Comparison of ENCODE assay signal across 8 cellular contexts in the genomic region with DNA sequence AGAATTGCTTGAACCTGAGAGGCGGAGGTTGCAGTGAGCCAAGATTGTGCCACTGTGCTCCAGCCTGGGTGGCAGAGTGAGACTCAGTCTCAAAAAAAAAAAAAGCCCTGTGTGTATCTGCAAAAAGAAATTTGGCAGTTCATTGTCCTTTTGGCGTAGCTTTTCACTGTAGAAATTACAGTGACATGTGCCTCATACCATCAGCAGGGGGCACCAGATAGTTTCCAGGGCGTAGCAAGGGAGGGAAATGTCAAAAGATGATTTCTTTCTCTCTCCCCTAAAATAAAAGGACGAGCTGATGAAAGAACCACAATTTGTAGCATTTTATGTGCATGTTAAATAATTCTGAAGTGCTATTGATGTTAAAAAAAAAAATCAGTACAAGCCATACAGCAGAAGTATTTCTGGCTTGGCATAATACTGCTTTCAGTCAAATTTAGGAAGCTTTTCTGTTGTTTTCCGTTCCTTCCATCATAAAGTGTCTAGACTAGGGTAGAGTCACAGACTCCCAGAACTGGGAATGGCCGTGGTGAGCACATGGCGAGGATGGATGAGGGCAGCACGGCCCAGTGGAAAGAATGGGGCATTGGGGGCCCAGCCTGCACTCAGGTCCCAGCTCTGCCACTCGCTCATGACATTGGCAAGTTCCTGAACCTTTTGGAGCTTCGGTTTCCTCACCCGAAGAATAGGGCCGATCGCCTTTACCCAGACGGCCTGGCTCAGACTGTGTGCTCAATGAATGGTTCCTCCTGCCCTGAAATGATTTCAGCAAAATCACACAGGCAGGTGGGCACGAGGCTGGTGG. TPM values are rescaled to one million over a fixed set of nuclear protein-coding genes. Genes with fewer than 3 reads are reported as not detected.
DNase-seq lines count a peak whose midpoint lies in the region; ATAC-seq, FAIRE-seq and TF ChIP-seq lines count a peak whose summit lies in the region.

No MANE protein-coding gene starts in this region.

- peak overlapping the region; percentile 13 for H3K27ac ChIP-seq in osteoblast (ENCODE audit: low read depth, low read length)

- H3K4me1 ChIP-seq in osteoblast (ENCODE audit: insufficient read depth, low read length), result peaks cover 23% of the 10 kb centered on the region

- no peak overlapping the region for H3K4me3 ChIP-seq in BJ (ENCODE audit: low read depth, low read length)
- no peak overlapping the region for H3K4me3 ChIP-seq in osteoblast (ENCODE audit: insufficient read depth, low read length)

- DNase-seq in BJ (ENCODE audit: low read depth) (peak; percentile 9), H54 (ENCODE audit: insufficient read length, low spot score) (peak; percentile 41), NOMO-1 treated with dmso at 0.1 percent for 144 hours (lab: John Stamatoyannopoulos, UW; ENCODE audit: unreplicated experiment) (peak; percentile 34), activated T-cell treated with anti-CD3 and anti-CD28 coated beads for 1 hour (ENCODE audit: low read depth) (peak; percentile 59), fibroblast of gingiva (ENCODE audit: low read depth) (peak; percentile 59), osteoblast (ENCODE audit: insufficient read length, low spot score, missing footprints) (peak; percentile 91)

- no peaks in the 10 kb centered on the region for H4K20me1 ChIP-seq in osteoblast (ENCODE audit: insufficient read depth, low read length)

- no peak overlapping the region for H2AFZ ChIP-seq in osteoblast (ENCODE audit: low read length)

- POLR2A ChIA-PET in BJ (lab: Charles Lee), result no interaction called here

- peak overlapping the region; percentile 97 for H3K4me2 ChIP-seq in osteoblast (ENCODE audit: insufficient read depth, low read length)

- FAIRE-seq in H54 (lab: Jason Lieb, UNC), result no peak

- no peak for TF ChIP-seq POLR2A in H54 (IDR thresholded peaks at IDR 0.05; ENCODE audit: low read depth, low read length)

- TF ChIP-seq CTCF in BJ (IDR thresholded peaks at IDR 0.05; ENCODE audit: insufficient read depth, low read depth, low read length), result peak; percentile 84
- peak; percentile 87 for TF ChIP-seq CTCF in osteoblast (IDR thresholded peaks at IDR 0.05; ENCODE audit: extremely low read depth, low read depth, low read length)

- H3K36me3 ChIP-seq in BJ (ENCODE audit: control insufficient read depth, insufficient read depth, low read length), result no peaks in the 10 kb centered on the region
- peaks cover 10% of the 10 kb centered on the region for H3K36me3 ChIP-seq in osteoblast (ENCODE audit: insufficient read depth, low read length)

- ATAC-seq in GM19351 (IDR thresholded peaks at IDR 0.05; ENCODE audit: unreplicated experiment) (no peak), GM21619 (IDR thresholded peaks at IDR 0.05; ENCODE audit: unreplicated experiment) (no peak)

- no peaks in the 10 kb centered on the region for H3K9me3 ChIP-seq in osteoblast (ENCODE audit: low read depth, low read length)

- H3K27me3 ChIP-seq in BJ (ENCODE audit: control insufficient read depth, insufficient read depth, low read length) (no peaks in the 10 kb centered on the region), osteoblast (ENCODE audit: insufficient read depth, low read length) (no peaks in the 10 kb centered on the region)

- H3K79me2 ChIP-seq in osteoblast (ENCODE audit: insufficient read depth, low read length), result peaks cover 10% of the 10 kb centered on the region

- CTCF ChIA-PET in BJ (lab: Yijun Ruan, JAX), result interaction anchor here (0.6 to 3.3 kb wide), 29 partner anchors 10 to 585 kb away, joined by 3 to 230 read pairs (median 3); partner anchors contain the start of gene TIMM22

RNA-seq across cellular contexts. Expression of gene RFLNB, which starts 33.3 kb away (rescaled TPM):
- 23.5 and 24.9 TPM in 2 replicates for polyA plus RNA-seq in BJ (2011; rRNA removed)
- polyA minus RNA-seq in BJ (2011; rRNA and poly(A)+ RNA removed), result 26.2 and 38.6 TPM in 2 replicates
- 19.5 and 24.2 TPM in 2 replicates for total RNA-seq in osteoblast

RNA-seq across cellular contexts. Expression of gene RPH3AL, which starts 59.8 kb away (rescaled TPM):
- 2.8 and 4.0 TPM in 2 replicates for polyA plus RNA-seq in BJ (2011; rRNA removed)
- polyA minus RNA-seq in BJ (2011; rRNA and poly(A)+ RNA removed), result 1.5 and 2.1 TPM in 2 replicates
- 2.9 and 3.2 TPM in 2 replicates for total RNA-seq in osteoblast

Comparison
In these comparisons a context has a peak if more than half of its experiments do, and no peak if none do; other contexts are left out.
1. DNase-seq: peak in every context shown above with its lines; median percentile 91 in osteoblast; 59 in activated T-cell treated with anti-CD3 and anti-CD28 coated beads for 1 hour; 59 in fibroblast of gingiva; 41 in H54; 34 in NOMO-1 treated with dmso at 0.1 percent for 144 hours; 9 in BJ.